1 cellular context compared by ENCODE assay signal in genomic region chr17:32486091-32486700, GRCh38.
A peak's percentile ranks its signal among the peaks of the same experiment; 100 is the strongest.
TF ChIP-seq lines count a peak whose summit lies in the region.

No MANE protein-coding gene starts in this region.

TF ChIP-seq in GM12878, 131 proteins besides CTCF, POLR2A, EP300 and RAD21 (continued from another document):
- TF ChIP-seq BCL3 (IDR thresholded peaks at IDR 0.05; ENCODE audit: borderline replicate concordance, insufficient read depth, low read depth, low read length, poor library complexity, severe bottlenecking) (no peak), TAF1 (IDR thresholded peaks at IDR 0.05; ENCODE audit: borderline replicate concordance, low read depth, low read length) (peak; percentile 64; the same call in 1 of the 2 replicates), MYC (IDR thresholded peaks at IDR 0.05; ENCODE audit: insufficient read depth, insufficient read length, insufficient replicate concordance, low read length, severe bottlenecking) (peak; percentile 55), POU2F2 (IDR thresholded peaks at IDR 0.05; ENCODE audit: borderline replicate concordance, low read depth, low read length) (0 out of 3 replicates have a peak, but pooled peaks have one; percentile 11), MLLT1 (IDR thresholded peaks at IDR 0.05) (peak; percentile 66), SP1 (IDR thresholded peaks at IDR 0.05; ENCODE audit: low read depth, low read length) (peak; percentile 63), DPF2 (IDR thresholded peaks at IDR 0.05) (0 out of 2 replicates have a peak, but pooled peaks have one; percentile 44), USF2 (IDR thresholded peaks at IDR 0.05; ENCODE audit: borderline replicate concordance, low read depth, low read length) (peak; percentile 6; the same call in 1 of the 2 replicates), MXI1 (IDR thresholded peaks at IDR 0.05; ENCODE audit: low read depth, low read length) (peak; percentile 55; the same call in 1 of the 2 replicates), IKZF1 (conservative IDR thresholded peaks at IDR 0.05) (no peak), TCF12 (IDR thresholded peaks at IDR 0.05; ENCODE audit: low read depth, low read length) (peak; percentile 72; the same call in 1 of the 2 replicates), ZNF687 (IDR thresholded peaks at IDR 0.05) (peak; percentile 59), NR2F1 (conservative IDR thresholded peaks at IDR 0.05) (peak; percentile 49; the same call in 1 of the 2 replicates), TCF3 (IDR thresholded peaks at IDR 0.05; ENCODE audit: borderline replicate concordance, insufficient read depth, low read depth, low read length) (peak; percentile 56; the same call in 1 of the 2 replicates), STAT3 (IDR thresholded peaks at IDR 0.05; ENCODE audit: low read depth, low read length) (no peak), PAX8 (IDR thresholded peaks at IDR 0.05) (no peak), BHLHE40 (IDR thresholded peaks at IDR 0.05; ENCODE audit: borderline replicate concordance in 1 of 2, low read depth in 2 of 2, low read length in 1 of 2) (peak; percentile 97 to 99)
